1 cellular context compared by ENCODE assay signal in genomic region chr3:186618318-186618938, GRCh38.
A peak's percentile ranks its signal among the peaks of the same experiment; 100 is the strongest.
TF ChIP-seq lines count a peak whose summit lies in the region.

No MANE protein-coding gene starts in this region.

TF ChIP-seq in HepG2, 621 proteins besides CTCF, POLR2A, EP300 and RAD21 (continued from another document and continues in another):
- no peak for TF ChIP-seq TFE3 (CRISPR knock-in tag; IDR thresholded peaks at IDR 0.05)
- no peak for TF ChIP-seq NCOA1 (CRISPR knock-in tag; IDR thresholded peaks at IDR 0.05)
- no peak; the same call in 1 of the 2 replicates for TF ChIP-seq JUNB (CRISPR knock-in tag; IDR thresholded peaks at IDR 0.05; ENCODE audit: borderline replicate concordance)
- TF ChIP-seq BRF2 (CRISPR knock-in tag; IDR thresholded peaks at IDR 0.05): peak; percentile 71; the same call in 1 of the 2 replicates
- peak; percentile 28; the same call in 1 of the 2 replicates for TF ChIP-seq HOXA7 (CRISPR knock-in tag; IDR thresholded peaks at IDR 0.05)
- TF ChIP-seq ARHGAP35 (CRISPR knock-in tag; IDR thresholded peaks at IDR 0.05; ENCODE audit: borderline replicate concordance): no peak
- no peak for TF ChIP-seq RERE (CRISPR knock-in tag; IDR thresholded peaks at IDR 0.05; ENCODE audit: low read depth)
- TF ChIP-seq ZNF17 (CRISPR knock-in tag; IDR thresholded peaks at IDR 0.05): no peak
- TF ChIP-seq MAFF (IDR thresholded peaks at IDR 0.05; ENCODE audit: low read depth, low read length): no peak
- no peak for TF ChIP-seq ZNF577 (CRISPR knock-in tag; IDR thresholded peaks at IDR 0.05; ENCODE audit: borderline replicate concordance, low read depth)
- no peak for TF ChIP-seq MIXL1 (CRISPR knock-in tag; IDR thresholded peaks at IDR 0.05)
- no peak for TF ChIP-seq MLX (CRISPR knock-in tag; IDR thresholded peaks at IDR 0.05)
- peak; percentile 46; the same call in 1 of the 2 replicates for TF ChIP-seq JUND (CRISPR knock-in tag; IDR thresholded peaks at IDR 0.05)
- TF ChIP-seq FOXA3 (CRISPR knock-in tag; IDR thresholded peaks at IDR 0.05): no peak
- no peak for TF ChIP-seq ZBTB10 (CRISPR knock-in tag; IDR thresholded peaks at IDR 0.05; ENCODE audit: borderline replicate concordance)
- no peak for TF ChIP-seq TOPORS (CRISPR knock-in tag; IDR thresholded peaks at IDR 0.05)
- peak; percentile 50; the same call in 1 of the 2 replicates for TF ChIP-seq ZNF414 (CRISPR knock-in tag; IDR thresholded peaks at IDR 0.05)
- TF ChIP-seq ZNF550 (CRISPR knock-in tag; IDR thresholded peaks at IDR 0.05; ENCODE audit: borderline replicate concordance): no peak
- no peak for TF ChIP-seq ARID4A (CRISPR knock-in tag; IDR thresholded peaks at IDR 0.05; ENCODE audit: borderline replicate concordance)
- no peak for TF ChIP-seq ZNF569 (CRISPR knock-in tag; IDR thresholded peaks at IDR 0.05; ENCODE audit: borderline replicate concordance)
- no peak for TF ChIP-seq ZNF337 (CRISPR knock-in tag; IDR thresholded peaks at IDR 0.05; ENCODE audit: borderline replicate concordance, low read depth)
- no peak for TF ChIP-seq NFKBIZ (CRISPR knock-in tag; IDR thresholded peaks at IDR 0.05)
- TF ChIP-seq ARID3A (IDR thresholded peaks at IDR 0.05; ENCODE audit: low read depth, low read length): no peak
- peak; percentile 40; the same call in 1 of the 2 replicates for TF ChIP-seq SNAPC2 (CRISPR knock-in tag; IDR thresholded peaks at IDR 0.05)
- TF ChIP-seq GMEB1 (CRISPR knock-in tag; IDR thresholded peaks at IDR 0.05; ENCODE audit: borderline replicate concordance): no peak
- TF ChIP-seq MNT (IDR thresholded peaks at IDR 0.05): no peak
- TF ChIP-seq FOXP1 (IDR thresholded peaks at IDR 0.05): no peak
- TF ChIP-seq FOXP1 (CRISPR knock-in tag; IDR thresholded peaks at IDR 0.05): no peak
- TF ChIP-seq MIER3 (CRISPR knock-in tag; IDR thresholded peaks at IDR 0.05; ENCODE audit: borderline replicate concordance): no peak
- no peak for TF ChIP-seq ZBTB44 (CRISPR knock-in tag; IDR thresholded peaks at IDR 0.05)
- TF ChIP-seq ASH2L (IDR thresholded peaks at IDR 0.05; ENCODE audit: insufficient read length, low read depth, low read length): no peak
